Comparison of ENCODE assay signal across 8 cellular contexts in genomic region chr1:75725256-75725655, GRCh38. TPM values are rescaled to one million over a fixed set of nuclear protein-coding genes. Genes with fewer than 3 reads are reported as not detected.
DNase-seq lines count a peak whose midpoint lies in the region; ATAC-seq, FAIRE-seq and TF ChIP-seq lines count a peak whose summit lies in the region.

No MANE protein-coding gene starts in this region.

- TF ChIP-seq POLR2A in endothelial cell of umbilical vein (IDR thresholded peaks at IDR 0.05; ENCODE audit: low read depth, low read length): no peak

- no peaks in the 10 kb centered on the region for H3K9me3 ChIP-seq in endothelial cell of umbilical vein (replicated peaks; ENCODE audit: control insufficient read depth, insufficient read depth, low read length)
- H3K9me3 ChIP-seq in osteoblast (ENCODE audit: low read depth, low read length): no peaks in the 10 kb centered on the region

- ATAC-seq in HG02623 (IDR thresholded peaks at IDR 0.05; ENCODE audit: unreplicated experiment): no peak

- peak overlapping the region; percentile 95 for H3K9ac ChIP-seq in endothelial cell of umbilical vein (replicated peaks; ENCODE audit: extremely low read depth, insufficient read depth, low read length)

- peaks cover 28% of the 10 kb centered on the region for H3K79me2 ChIP-seq in endothelial cell of umbilical vein (ENCODE audit: control insufficient read depth, insufficient read depth, low read length)
- peaks cover 38% of the 10 kb centered on the region for H3K79me2 ChIP-seq in osteoblast (ENCODE audit: insufficient read depth, low read length)

- POLR2A ChIA-PET in endothelial cell of umbilical vein (lab: Charles Lee): no interaction called here

- no TSS peak for BruUV-seq in endothelial cell of umbilical vein (replicated peaks; lab: Mats Ljungman, UMichigan)

- dilution Hi-C loops in endothelial cell of umbilical vein (cut with MboI; ENCODE audit: extremely low pct_ligation_motif_present, low sequenced_read_pairs): no loop called here

- no peaks in the 10 kb centered on the region for H3K9me1 ChIP-seq in endothelial cell of umbilical vein (replicated peaks; ENCODE audit: control insufficient read depth, extremely low read depth, insufficient read depth, low read length)

- TF ChIP-seq CTCF in GM06990 (IDR thresholded peaks at IDR 0.05; ENCODE audit: insufficient read depth, low read length, poor library complexity, severe bottlenecking): no peak
- TF ChIP-seq CTCF in endothelial cell of umbilical vein (IDR thresholded peaks at IDR 0.05; ENCODE audit: extremely low read depth in 1 of 2, insufficient read depth in 1 of 2, low read depth in 1 of 2, low read length in 2 of 2): no peak
- TF ChIP-seq CTCF in osteoblast (IDR thresholded peaks at IDR 0.05; ENCODE audit: extremely low read depth, low read depth, low read length): no peak

- FAIRE-seq in endothelial cell of umbilical vein (lab: Jason Lieb, UNC): no peak

- DNase-seq in GM06990 (ENCODE audit: extremely low read depth, insufficient read length): no peak
- no peak for DNase-seq in endothelial cell of umbilical vein (ENCODE audit: low read depth, low spot score)
- peak; percentile 39 for DNase-seq in osteoblast (ENCODE audit: insufficient read length, low spot score, missing footprints)
- no peak for DNase-seq in LoVo (ENCODE audit: low spot score)
- no peak for DNase-seq in SW 1271 (lab: John Stamatoyannopoulos, UW)
- no peak for DNase-seq in A172 (ENCODE audit: low spot score)

- H3K4me2 ChIP-seq in endothelial cell of umbilical vein (ENCODE audit: insufficient read depth, low read length): peak overlapping the region; percentile 100
- peak overlapping the region; percentile 85 for H3K4me2 ChIP-seq in osteoblast (ENCODE audit: insufficient read depth, low read length)

- no peaks in the 10 kb centered on the region for H4K20me1 ChIP-seq in endothelial cell of umbilical vein (replicated peaks; ENCODE audit: control insufficient read depth, extremely low read depth, insufficient read depth, low read length)
- peaks cover 8% of the 10 kb centered on the region for H4K20me1 ChIP-seq in osteoblast (ENCODE audit: insufficient read depth, low read length)

- H3K27me3 ChIP-seq in GM06990 (replicated peaks; ENCODE audit: control insufficient read depth, insufficient read depth, low read length) (no peaks in the 10 kb centered on the region), endothelial cell of umbilical vein (ENCODE audit: control insufficient read depth in 2 of 2, insufficient read depth in 2 of 2, low read length in 2 of 2) (no peaks in the 10 kb centered on the region), osteoblast (ENCODE audit: insufficient read depth, low read length) (no peaks in the 10 kb centered on the region)

- CTCF ChIA-PET in endothelial cell of umbilical vein (lab: Charles Lee): interaction anchor here (1.2 kb wide), 1 partner anchor 492 kb away, joined by 3 read pairs; no protein-coding TSS in a partner anchor

- H3K36me3 ChIP-seq in GM06990 (ENCODE audit: control insufficient read depth, insufficient read depth, low read length): no peaks in the 10 kb centered on the region
- H3K36me3 ChIP-seq in endothelial cell of umbilical vein (ENCODE audit: control insufficient read depth in 2 of 2, extremely low read depth in 1 of 2, insufficient read depth in 2 of 2, low read length in 2 of 2): no peaks in the 10 kb centered on the region
- H3K36me3 ChIP-seq in osteoblast (ENCODE audit: insufficient read depth, low read length): peaks cover 1% of the 10 kb centered on the region

- peak overlapping the region; percentile 100 for H2AFZ ChIP-seq in endothelial cell of umbilical vein (ENCODE audit: low read depth, low read length)
- H2AFZ ChIP-seq in osteoblast (ENCODE audit: low read length): peak overlapping the region; percentile 96

- H3K4me1 ChIP-seq in endothelial cell of umbilical vein (ENCODE audit: control insufficient read depth, extremely low read depth, insufficient read depth, low read length): peaks cover 15% of the 10 kb centered on the region
- H3K4me1 ChIP-seq in osteoblast (ENCODE audit: insufficient read depth, low read length): peaks cover 9% of the 10 kb centered on the region

- H3K27ac ChIP-seq in endothelial cell of umbilical vein (ENCODE audit: insufficient read depth, low read depth, low read length) (peak overlapping the region; percentile 79), osteoblast (ENCODE audit: low read depth, low read length) (peak overlapping the region; percentile 77)

- intact Hi-C loops in endothelial cell of umbilical vein (cut with micrococcal nuclease): loop anchor here (2.0 to 10.0 kb wide), 2 partner anchors 40 to 990 kb away; partner anchors contain the start of genes CRYZ and TYW3

- H3K4me3 ChIP-seq in GM06990 (replicated peaks; ENCODE audit: low read depth, low read length): peak overlapping the region; percentile 94
- peak overlapping the region; percentile 73 to 99 (median 98) for H3K4me3 ChIP-seq in endothelial cell of umbilical vein (replicated peaks in 1 of 3; ENCODE audit: insufficient read depth in 1 of 3, low read depth in 1 of 3, low read length in 3 of 3)
- peak overlapping the region; percentile 94 for H3K4me3 ChIP-seq in osteoblast (ENCODE audit: insufficient read depth, low read length)

TF ChIP-seq in PFSK-1, 5 proteins besides CTCF, POLR2A, EP300 and RAD21:
- TF ChIP-seq TAF1 (IDR thresholded peaks at IDR 0.05; ENCODE audit: borderline replicate concordance, insufficient read depth, low read length): 0 out of 2 replicates have a peak, but pooled peaks have one; percentile 12
- TF ChIP-seq FOXP2 (optimal IDR thresholded peaks at IDR 0.05; ENCODE audit: borderline replicate concordance, extremely low read depth, extremely low read length, insufficient read depth): no peak

TF ChIP-seq in endothelial cell of umbilical vein, 7 proteins besides CTCF, POLR2A, EP300 and RAD21:
- TF ChIP-seq POLR2AphosphoS5 (IDR thresholded peaks at IDR 0.05; ENCODE audit: insufficient read depth, low read depth, low read length) (no peak), EZH2 (IDR thresholded peaks at IDR 0.05; ENCODE audit: borderline replicate concordance, low read depth, low read length, severe bottlenecking) (no peak), MAX (IDR thresholded peaks at IDR 0.05; ENCODE audit: insufficient read depth, insufficient read length) (no peak), FOS (IDR thresholded peaks at IDR 0.05; ENCODE audit: borderline replicate concordance, insufficient read depth, low read length) (no peak), GATA2 (IDR thresholded peaks at IDR 0.05; ENCODE audit: insufficient read depth, insufficient read length, low read depth, low read length) (no peak), MYC (IDR thresholded peaks at IDR 0.05; ENCODE audit: low read depth, low read length) (no peak), JUN (IDR thresholded peaks at IDR 0.05; ENCODE audit: borderline replicate concordance, insufficient read depth, insufficient read length, low read depth) (no peak)

RNA-seq across cellular contexts. Expression of gene ACADM, which starts 0.7 kb away (rescaled TPM):
- polyA plus RNA-seq in PFSK-1 (2012; ENCODE audit: insufficient read length, low read depth): 24.9 TPM
- total RNA-seq in endothelial cell of umbilical vein (32.5 and 40.4 TPM in 2 replicates), osteoblast (28.9 and 33.7 TPM in 2 replicates)
- polyA plus RNA-seq in endothelial cell of umbilical vein: 6.1 and 10.8 TPM in 2 replicates
- 17.0 and 17.2 TPM in 2 replicates for polyA plus RNA-seq in endothelial cell of umbilical vein (2011; cell fraction: cytosol; rRNA removed)
- 19.8 and 26.5 TPM in 2 replicates for polyA plus RNA-seq in endothelial cell of umbilical vein (2011; cell fraction: nucleus; rRNA removed)
- 31.2 and 45.5 TPM in 2 replicates for polyA plus RNA-seq in endothelial cell of umbilical vein (2012)
- 15.6 and 21.9 TPM in 2 replicates for polyA minus RNA-seq in endothelial cell of umbilical vein
- 9.0 TPM for polyA minus RNA-seq in endothelial cell of umbilical vein (2011; cell fraction: cytosol; rRNA and poly(A)+ RNA removed)
- 17.9 and 23.1 TPM in 2 replicates for polyA minus RNA-seq in endothelial cell of umbilical vein (2011; cell fraction: nucleus; rRNA and poly(A)+ RNA removed)
- total RNA-seq in A172 (2014; rRNA removed; shearing (Covaris generic)): 27.6 and 33.6 TPM in 2 replicates
